1 cellular context compared by ENCODE assay signal in genomic region chr16:19011169-19011731, GRCh38.
A peak's percentile ranks its signal among the peaks of the same experiment; 100 is the strongest.
TF ChIP-seq lines count a peak whose summit lies in the region.

No MANE protein-coding gene starts in this region.

TF ChIP-seq in K562, 482 proteins besides CTCF, POLR2A, EP300 and RAD21:
- TF ChIP-seq ZBTB40 (IDR thresholded peaks at IDR 0.05): no peak
- TF ChIP-seq ZBTB40 (CRISPR knock-in tag; IDR thresholded peaks at IDR 0.05): no peak
- no peak for TF ChIP-seq FOXJ3 (CRISPR knock-in tag; IDR thresholded peaks at IDR 0.05)
- peak; percentile 52 for TF ChIP-seq ZNF121 (CRISPR knock-in tag; conservative IDR thresholded peaks at IDR 0.05)
- no peak for TF ChIP-seq MCM2 (IDR thresholded peaks at IDR 0.05; ENCODE audit: low read depth)
